23 cellular contexts compared by ENCODE assay signal in the genomic region with DNA sequence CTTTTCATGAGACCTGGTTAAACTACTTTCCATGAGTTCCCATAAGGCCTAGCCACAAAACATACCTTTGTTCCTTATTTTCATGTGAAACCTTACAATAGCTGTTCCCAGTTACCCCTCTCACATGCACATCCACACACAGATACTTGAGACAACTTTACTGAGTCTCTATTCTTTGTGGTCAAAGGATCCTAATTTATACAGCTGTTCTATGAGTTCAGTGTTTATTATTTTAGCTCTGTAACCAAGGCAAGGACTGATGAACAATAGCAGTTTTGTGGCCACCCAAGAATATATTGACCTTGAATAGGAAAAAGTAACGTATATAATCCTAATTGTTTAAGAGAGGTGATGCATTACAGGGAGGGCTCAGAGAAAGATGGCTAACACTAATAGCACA.
A peak's percentile ranks its signal among the peaks of the same experiment; 100 is the strongest.
DNase-seq lines count a peak whose midpoint lies in the region; ATAC-seq and TF ChIP-seq lines count a peak whose summit lies in the region.
"Had no signal": no experiment of that assay in that cellular context is flagged by ENCODE, and none has a peak within 500 bp of the region (broad histone marks: within the 10 kb centered on the region; RNA-seq: fewer than 3 reads in every experiment).

No MANE protein-coding gene starts in this region.

- H3K79me2 ChIP-seq in PC-9 (ENCODE audit: low read depth): no peaks in the 10 kb centered on the region

- DNase-seq in NCI-H2107 treated with DMSO at 0.1 percent for 48 hours (lab: John Stamatoyannopoulos, UW; ENCODE audit: unreplicated experiment) (peak; percentile 58), NCI-H2107 (lab: John Stamatoyannopoulos, UW) (no peak), LHCN-M2 (ENCODE audit: low read depth) (peak; percentile 94), brain pericyte (ENCODE audit: low read depth, low spot score) (peak; percentile 13), pons (ENCODE audit: low spot score) (peak; percentile 26), PC-9 (no peak), NCI-H524 treated with DMSO at 0.1 percent for 48 hours (lab: John Stamatoyannopoulos, UW) (no peak)
- DNase-seq: 8988T; CD8-positive, alpha-beta memory T cell; DND-41; GDM1; GM23248; HCEC 1CT; KBM-7; NCI-H1436 treated with DMSO at 0.1 percent for 48 hours; NCI-H2029 treated with DMSO at 0.1 percent for 48 hours; NCI-H446; NCI-H774; PC-3 had no signal

- no peak for TF ChIP-seq CTCF in PC-9 (conservative IDR thresholded peaks at IDR 0.05)

- intact Hi-C loops in PC-9 (cut with micrococcal nuclease; ENCODE audit: unreplicated experiment): no loop called here

- no peak overlapping the region for H2AFZ ChIP-seq in PC-9
- H2AFZ ChIP-seq: GM23248 had no signal

- no peaks in the 10 kb centered on the region for H4K20me1 ChIP-seq in PC-9 (ENCODE audit: insufficient read depth)
- H4K20me1 ChIP-seq: BLaER1 treated with 17β-estradiol and CSF1 and Interleukin-3, amounts not matched to agents 10 nM and 100 nM had no signal

- no peaks in the 10 kb centered on the region for H3K27me3 ChIP-seq in PC-9 (ENCODE audit: insufficient read depth, low read depth)
- H3K27me3 ChIP-seq: BLaER1 treated with 17β-estradiol and CSF1 and Interleukin-3, amounts not matched to agents 10 nM and 100 nM had no signal

- BruUV-seq in PC-9 (replicated peaks; lab: Mats Ljungman, UMichigan): no TSS peak

- CTCF ChIA-PET in PC-9 (lab: Charles Lee): no interaction called here

- H3K9me3 ChIP-seq in PC-9 (ENCODE audit: insufficient read depth, low read depth): no peaks in the 10 kb centered on the region
- H3K9me3 ChIP-seq: BLaER1 treated with 17β-estradiol and CSF1 and Interleukin-3, amounts not matched to agents 10 nM and 100 nM had no signal

- no peaks in the 10 kb centered on the region for H3F3A ChIP-seq in PC-9 (ENCODE audit: insufficient read depth, low read depth)

- ATAC-seq in HG03354 (IDR thresholded peaks at IDR 0.05; ENCODE audit: poor library complexity, severe bottlenecking, unreplicated experiment): no peak
- ATAC-seq: GM12878, PC-3 had no signal

- no peak overlapping the region for H3K4me2 ChIP-seq in PC-9

- H3K4me3 ChIP-seq in PC-9: no peak overlapping the region
- H3K4me3 ChIP-seq: BLaER1 treated with 17β-estradiol and CSF1 and Interleukin-3, amounts not matched to agents 10 nM and 100 nM; GM12878; GM23248; SK-N-MC had no signal

- POLR2A ChIA-PET in PC-9 (lab: Charles Lee; ENCODE audit: unreplicated experiment): interaction anchor here (0.6 kb wide), 1 partner anchor 133 kb away, joined by 3 read pairs; no protein-coding TSS in a partner anchor

- H3K36me3 ChIP-seq in PC-9 (ENCODE audit: low read depth): no peaks in the 10 kb centered on the region
- H3K36me3 ChIP-seq: BLaER1 treated with 17β-estradiol and CSF1 and Interleukin-3, amounts not matched to agents 10 nM and 100 nM had no signal

- H3K9me2 ChIP-seq in PC-9 (ENCODE audit: insufficient read depth): no peaks in the 10 kb centered on the region

- H3K27ac ChIP-seq in PC-9: no peak overlapping the region
- H3K27ac ChIP-seq: BLaER1 treated with 17β-estradiol and CSF1 and Interleukin-3, amounts not matched to agents 10 nM and 100 nM; GM23248; SK-N-MC had no signal

- no peaks in the 10 kb centered on the region for H3K4me1 ChIP-seq in PC-9 (replicated peaks; ENCODE audit: insufficient read depth)

Comparison
In these comparisons a context has a peak if more than half of its experiments do, and no peak if none do; other contexts are left out.
1. DNase-seq: peak in NCI-H2107 treated with DMSO at 0.1 percent for 48 hours (single experiment), LHCN-M2 (single experiment), brain pericyte (single experiment) and pons (single experiment); none in NCI-H2107 (single experiment), PC-9 (0 of 2) and NCI-H524 treated with DMSO at 0.1 percent for 48 hours (single experiment).